19 cellular contexts compared by ENCODE assay signal in the genomic region with DNA sequence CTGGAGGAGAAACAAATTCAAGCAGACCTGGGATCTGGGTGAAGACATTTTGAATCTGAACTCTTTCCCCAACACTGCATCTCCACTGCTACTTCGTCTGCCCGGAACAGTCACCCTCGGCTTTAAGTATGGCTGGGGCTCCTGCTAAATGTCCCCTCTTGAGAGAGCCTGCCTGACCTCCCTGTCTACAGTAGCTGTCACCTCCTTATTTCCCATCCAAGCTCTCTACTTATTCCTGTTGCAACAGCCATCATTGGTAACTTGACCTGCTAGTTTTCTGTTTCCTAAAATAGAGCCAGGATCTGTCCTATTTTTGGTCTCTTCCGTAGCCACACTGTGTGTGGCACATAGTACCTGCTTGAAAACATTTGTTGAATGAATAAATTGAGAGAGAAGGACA. TPM values are rescaled to one million over a fixed set of nuclear protein-coding genes. Genes with fewer than 3 reads are reported as not detected.
"Had no signal": no experiment of that assay in that cellular context is flagged by ENCODE, and none has a peak within 500 bp of the region (broad histone marks: within the 10 kb centered on the region; RNA-seq: fewer than 3 reads in every experiment).

No MANE protein-coding gene starts in this region.

- ATAC-seq: foreskin keratinocyte; mucosa of descending colon; naive thymus-derived CD8-positive, alpha-beta T cell had no signal

- DNase-seq: cerebellar nuclear complex; erythroblast; foreskin keratinocyte; head of caudate nucleus; hypothalamus; kidney glomerular epithelial cell; left lung; mesenchymal stem cell; mucosa of descending colon; naive thymus-derived CD8-positive, alpha-beta T cell; occipital lobe; small intestine; stimulated activated CD4-positive, alpha-beta T cell treated with anti-CD3 and anti-CD28 coated beads, Interleukin-12 subunit alpha, Interleukin-12 subunit beta, amount 100 ng/mL, for 4 hours; stimulated activated naive CD4-positive, alpha-beta T cell treated with Interleukin-2 at 50 U/mL for 16 hours had no signal

- H3K36me3 Mint-ChIP-seq: type B pancreatic cell had no signal

- H3K27ac ChIP-seq: foreskin keratinocyte, left lung had no signal

- H3K27ac Mint-ChIP-seq: dendritic cell treated with granulocyte-macrophage colony-stimulating factor and Interleukin-4, amounts not matched to agents 40 ng/mL and 50 ng/mL, for 4 days; type B pancreatic cell had no signal

- H3K4me1 ChIP-seq: foreskin keratinocyte had no signal

- H3K27me3 ChIP-seq: left lung had no signal

- H3K4me3 Mint-ChIP-seq: dendritic cell treated with granulocyte-macrophage colony-stimulating factor and Interleukin-4, amounts not matched to agents 40 ng/mL and 50 ng/mL, for 4 days; neural crest cell; type B pancreatic cell had no signal

- H3K9me3 Mint-ChIP-seq: dendritic cell treated with granulocyte-macrophage colony-stimulating factor and Interleukin-4, amounts not matched to agents 40 ng/mL and 50 ng/mL, for 4 days; neural crest cell had no signal

- H3K36me3 ChIP-seq: left lung had no signal

- H3K4me3 ChIP-seq: left lung, lung, mucosa of descending colon had no signal

RNA-seq across cellular contexts. Expression of a gene that starts 26.8 kb away (rescaled TPM):
- total RNA-seq: bronchial epithelial cell had no signal
- polyA plus RNA-seq: foreskin keratinocyte had no signal
